ENCODE assay signal across 26 cellular contexts in genomic region chr6:88143768-88144167, GRCh38. TPM values are rescaled to one million over a fixed set of nuclear protein-coding genes. Genes with fewer than 3 reads are reported as not detected.
"Had no signal": no experiment of that assay in that cellular context is flagged by ENCODE, and none has a peak within 500 bp of the region (broad histone marks: within the 10 kb centered on the region; RNA-seq: fewer than 3 reads in every experiment).

No MANE protein-coding gene starts in this region.

- DNase-seq: activated CD4-positive, alpha-beta memory T cell treated with anti-CD3 and anti-CD28 coated beads, Interleukin-2, amount 10 ng/mL, durations not matched to agents 7 days and 5 days; activated CD4-positive, alpha-beta T cell treated with anti-CD3 and anti-CD28 coated beads for 36 hours; activated CD4-positive, alpha-beta T cell treated with anti-CD3 and anti-CD28 coated beads, Interleukin-2, amount 50 U/mL, for 1 hour; activated gamma-delta T cell treated with Interleukin-2 at 50 U/mL for 16 hours; activated naive CD4-positive, alpha-beta T cell treated with anti-CD3 and anti-CD28 coated beads, Interleukin-2, amount 10 ng/mL, durations not matched to agents 7 days and 5 days; activated naive CD8-positive, alpha-beta T cell treated with anti-CD3 and anti-CD28 coated beads for 36 hours; activated T-cell treated with anti-CD3 and anti-CD28 coated beads for 4 hours; activated T-cell treated with anti-CD3 and anti-CD28 coated beads, Interleukin-2, amount 50 U/mL, for 48 hours; cerebellar nuclear complex; Kasumi-1; KBM-7; NCI-H1105 treated with DMSO at 0.1 percent for 48 hours; NCI-H146; NCI-H187 treated with DMSO at 0.1 percent for 48 hours; NCI-H2081 treated with DMSO at 0.1 percent for 48 hours; NCI-H2171 treated with DMSO at 0.1 percent for 48 hours; NCI-H226; NCI-H526; PC-9; SK-N-SH; T-helper 1 cell had no signal

- H3K27ac ChIP-seq: PC-9, VCaP had no signal

- H3K9me2 ChIP-seq: SK-N-SH had no signal

- H2AFZ ChIP-seq: PC-9 had no signal

- H3K9me3 ChIP-seq: SK-N-SH had no signal

- H3K4me2 ChIP-seq: PC-9, SK-N-SH had no signal

- ATAC-seq: activated CD4-positive, alpha-beta T cell treated with anti-CD3 and anti-CD28 coated beads for 36 hours; activated T-helper 17 cell treated with anti-CD3 and anti-CD28 coated beads, Interleukin-2, amount 50 U/mL, for 72 hours had no signal

- H3K4me3 ChIP-seq: PC-9 had no signal

RNA-seq across cellular contexts. Expression of gene CNR1, which starts 22.4 kb away (rescaled TPM):
- total RNA-seq: activated CD4-positive, alpha-beta memory T cell treated with anti-CD3 and anti-CD28 coated beads, Interleukin-2, amount 10 ng/mL, durations not matched to agents 7 days and 5 days; activated CD4-positive, alpha-beta T cell treated with anti-CD3 and anti-CD28 coated beads for 36 hours; activated CD8-positive, alpha-beta memory T cell treated with anti-CD3 and anti-CD28 coated beads for 36 hours; activated naive CD8-positive, alpha-beta T cell treated with anti-CD3 and anti-CD28 coated beads for 36 hours; NCI-H460; PC-9; T-helper 2 cell treated with Interferon-gamma antibody and Interleukin-4, amounts not matched to agents 100 ng/mL and 5 ng/mL, for 36 hours had no signal
